ENCODE assay signal across 21 cellular contexts in the genomic region with DNA sequence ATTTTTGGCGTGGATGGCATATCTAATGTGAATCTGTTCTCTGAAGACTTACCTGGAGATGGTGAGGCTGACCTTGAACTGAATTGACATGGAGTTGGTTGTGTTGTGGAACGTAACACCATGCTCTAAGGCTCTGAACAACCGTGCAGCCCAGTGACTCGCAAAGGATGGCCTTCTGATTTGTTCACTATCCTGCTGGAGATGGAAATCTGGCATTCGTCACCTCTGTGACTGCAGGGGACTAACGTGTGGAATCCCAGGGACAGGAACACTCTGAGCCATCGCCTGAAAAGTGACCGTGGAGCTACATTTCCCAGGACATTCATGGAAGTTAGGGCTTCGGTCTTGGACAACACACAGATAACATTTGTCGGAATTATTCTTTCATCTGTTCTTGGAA.
A peak's percentile ranks its signal among the peaks of the same experiment; 100 is the strongest.
DNase-seq lines count a peak whose midpoint lies in the region; ATAC-seq, FAIRE-seq and TF ChIP-seq lines count a peak whose summit lies in the region.
"Had no signal": no experiment of that assay in that cellular context is flagged by ENCODE, and none has a peak within 500 bp of the region (broad histone marks: within the 10 kb centered on the region; RNA-seq: fewer than 3 reads in every experiment).

No MANE protein-coding gene starts in this region.

- POLR2A ChIA-PET in WTC11 (lab: Charles Lee) = no interaction called here

- H3K27ac Mint-ChIP-seq in CD14-positive monocyte (no peak overlapping the region), WTC11 (peak overlapping the region; percentile 70; the same call in 1 of the 2 replicates), endothelial cell (ENCODE audit: unreplicated experiment) (no peak overlapping the region), chondrocyte (ENCODE audit: unreplicated experiment) (no peak overlapping the region)

- H3K4me3 ChIP-seq in HAP-1 = no peak overlapping the region
- no peak overlapping the region for H3K4me3 ChIP-seq in small intestine (ENCODE audit: low read depth in 1 of 2, low read length in 2 of 2)
- H3K4me3 ChIP-seq: Peyer's patch, SJCRH30 had no signal

- H3K36me3 Mint-ChIP-seq in CD14-positive monocyte (peaks cover 82 to 84% of the 10 kb centered on the region in 2 donors), WTC11 (peaks cover 62% of the 10 kb centered on the region), endothelial cell (ENCODE audit: low read depth, unreplicated experiment) (peaks cover 25% of the 10 kb centered on the region), chondrocyte (ENCODE audit: low read depth) (peaks cover 28% of the 10 kb centered on the region)

- H3K36me3 ChIP-seq in HAP-1 (replicated peaks) = 0 out of 2 replicates have a peak, but pooled peaks cover 7% of the 10 kb centered on the region
- peaks cover 5 to 7% of the 10 kb centered on the region in 2 donors for H3K36me3 ChIP-seq in small intestine (ENCODE audit: control insufficient read depth in 2 of 2, insufficient read depth in 2 of 2, low read length in 2 of 2)

- H3K4me1 Mint-ChIP-seq in CD14-positive monocyte (peaks cover 7% of the 10 kb centered on the region), WTC11 (peaks cover 29% of the 10 kb centered on the region), endothelial cell (ENCODE audit: unreplicated experiment) (peaks cover 17% of the 10 kb centered on the region), chondrocyte (ENCODE audit: low read depth) (peaks cover 41% of the 10 kb centered on the region)

- intact Hi-C loops in CD14-positive monocyte (cut with micrococcal nuclease) = no loop called here
- intact Hi-C loops in posterior vena cava (cut with DNase I) = no loop called here

- H3K27me3 Mint-ChIP-seq in CD14-positive monocyte (ENCODE audit: low read depth in 3 of 3) (peaks cover 0 to 4% (median 0%) of the 10 kb centered on the region in 3 donors), WTC11 (ENCODE audit: low read depth) (no peaks in the 10 kb centered on the region), endothelial cell (ENCODE audit: unreplicated experiment) (peaks cover 3% of the 10 kb centered on the region), chondrocyte (ENCODE audit: low read depth) (no peaks in the 10 kb centered on the region)

- peak; percentile 18 for DNase-seq in CD14-positive monocyte (ENCODE audit: low spot score)
- DNase-seq in WTC11 (ENCODE audit: low spot score) = no peak
- no peak for DNase-seq in endothelial cell (ENCODE audit: low spot score)
- DNase-seq in posterior vena cava (ENCODE audit: low spot score) = peak; percentile 2
- no peak for DNase-seq in hypothalamus (lab: John Stamatoyannopoulos, UW)
- no peak for DNase-seq in HAP-1 (ENCODE audit: low spot score in 2 of 2)
- DNase-seq in chondrocyte (ENCODE audit: low spot score) = no peak
- DNase-seq in small intestine = no peak
- DNase-seq: DMS53, GDM1, H9, NCI-H1105, NCI-H146, NCI-H2029, NCI-H2227 treated with DMSO at 0.1 percent for 48 hours, NCI-H510A, NCI-H748 treated with DMSO at 0.1 percent for 48 hours, Peyer's patch, SJCRH30 had no signal

- H3K4me1 ChIP-seq in HAP-1 (peaks cover 10% of the 10 kb centered on the region), small intestine (ENCODE audit: control insufficient read depth in 2 of 2, insufficient read depth in 1 of 2, low read depth in 1 of 2, low read length in 1 of 2) (no peaks in the 10 kb centered on the region)
- H3K4me1 ChIP-seq: SJCRH30 had no signal

- H3K9me3 ChIP-seq in HAP-1 = no peaks in the 10 kb centered on the region
- H3K9me3 ChIP-seq in small intestine (ENCODE audit: control insufficient read depth, low read depth) = no peaks in the 10 kb centered on the region
- H3K9me3 ChIP-seq: Peyer's patch, SJCRH30 had no signal

- no peak for FAIRE-seq in small intestine (lab: Jason Lieb, UNC)
- FAIRE-seq: A204.1 had no signal

- in situ Hi-C loops in HAP-1 (cut with MboI; ENCODE audit: low sequenced_read_pairs) = no loop called here

- H3K27me3 ChIP-seq in HAP-1 (ENCODE audit: low read depth) (no peaks in the 10 kb centered on the region), small intestine (ENCODE audit: control insufficient read depth in 2 of 2, insufficient read depth in 2 of 2, low read length in 2 of 2) (no peaks in the 10 kb centered on the region)
- H3K27me3 ChIP-seq: Peyer's patch, SJCRH30 had no signal

- 93 to 94% (median 94%) methylated on average over 10 of the region's 10 CpGs for WGBS in small intestine, 3 donors

- H3K4me3 Mint-ChIP-seq in CD14-positive monocyte = no peak overlapping the region
- H3K4me3 Mint-ChIP-seq in WTC11 = no peak overlapping the region
- peak overlapping the region; percentile 52 for H3K4me3 Mint-ChIP-seq in endothelial cell (ENCODE audit: unreplicated experiment)
- H3K4me3 Mint-ChIP-seq in chondrocyte (ENCODE audit: unreplicated experiment) = no peak overlapping the region
- H3K4me3 Mint-ChIP-seq: H9 had no signal

- H3K9me3 Mint-ChIP-seq in CD14-positive monocyte = no peaks in the 10 kb centered on the region
- peaks cover 35% of the 10 kb centered on the region for H3K9me3 Mint-ChIP-seq in WTC11
- no peaks in the 10 kb centered on the region for H3K9me3 Mint-ChIP-seq in endothelial cell (ENCODE audit: unreplicated experiment)
- no peaks in the 10 kb centered on the region for H3K9me3 Mint-ChIP-seq in chondrocyte (ENCODE audit: low read depth)

- TF ChIP-seq CTCF in CD14-positive monocyte (IDR thresholded peaks at IDR 0.05) = no peak
- TF ChIP-seq CTCF in WTC11 (IDR thresholded peaks at IDR 0.05) = no peak
- TF ChIP-seq CTCF in endothelial cell (IDR thresholded peaks at IDR 0.05; ENCODE audit: unreplicated experiment) = no peak
- TF ChIP-seq CTCF in chondrocyte (IDR thresholded peaks at IDR 0.05) = no peak

- H3K27ac ChIP-seq in small intestine (ENCODE audit: low read depth in 1 of 2, low read length in 1 of 2) = no peak overlapping the region
- H3K27ac ChIP-seq: C4-2B, Peyer's patch, SJCRH30 had no signal

- CTCF ChIA-PET in WTC11 (lab: Charles Lee) = no interaction called here

- no peak for ATAC-seq in WTC11

TF ChIP-seq in WTC11, 78 proteins besides CTCF, POLR2A, EP300 and RAD21:
- TF ChIP-seq, protein P1, sequence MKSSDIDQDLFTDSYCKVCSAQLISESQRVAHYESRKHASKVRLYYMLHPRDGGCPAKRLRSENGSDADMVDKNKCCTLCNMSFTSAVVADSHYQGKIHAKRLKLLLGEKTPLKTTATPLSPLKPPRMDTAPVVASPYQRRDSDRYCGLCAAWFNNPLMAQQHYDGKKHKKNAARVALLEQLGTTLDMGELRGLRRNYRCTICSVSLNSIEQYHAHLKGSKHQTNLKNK (CRISPR knock-in tag; IDR thresholded peaks at IDR 0.05) = no peak
- TF ChIP-seq FOXP1 (CRISPR knock-in tag; IDR thresholded peaks at IDR 0.05; ENCODE audit: borderline replicate concordance) (no peak), ETV6 (CRISPR knock-in tag; IDR thresholded peaks at IDR 0.05) (no peak), TCF7 (CRISPR knock-in tag; IDR thresholded peaks at IDR 0.05; ENCODE audit: low read depth) (no peak), ELF4 (CRISPR knock-in tag; IDR thresholded peaks at IDR 0.05; ENCODE audit: low read depth) (no peak), EMX1 (CRISPR knock-in tag; IDR thresholded peaks at IDR 0.05) (no peak), PRRX2 (CRISPR knock-in tag; IDR thresholded peaks at IDR 0.05) (no peak)
- TF ChIP-seq, protein P2, sequence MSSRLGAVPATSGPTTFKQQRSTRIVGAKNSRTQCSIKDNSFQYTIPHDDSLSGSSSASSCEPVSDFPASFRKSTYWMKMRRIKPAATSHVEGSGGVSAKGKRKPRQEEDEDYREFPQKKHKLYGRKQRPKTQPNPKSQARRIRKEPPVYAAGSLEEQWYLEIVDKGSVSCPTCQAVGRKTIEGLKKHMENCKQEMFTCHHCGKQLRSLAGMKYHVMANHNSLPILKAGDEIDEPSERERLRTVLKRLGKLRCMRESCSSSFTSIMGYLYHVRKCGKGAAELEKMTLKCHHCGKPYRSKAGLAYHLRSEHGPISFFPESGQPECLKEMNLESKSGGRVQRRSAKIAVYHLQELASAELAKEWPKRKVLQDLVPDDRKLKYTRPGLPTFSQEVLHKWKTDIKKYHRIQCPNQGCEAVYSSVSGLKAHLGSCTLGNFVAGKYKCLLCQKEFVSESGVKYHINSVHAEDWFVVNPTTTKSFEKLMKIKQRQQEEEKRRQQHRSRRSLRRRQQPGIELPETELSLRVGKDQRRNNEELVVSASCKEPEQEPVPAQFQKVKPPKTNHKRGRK (CRISPR knock-in tag; IDR thresholded peaks at IDR 0.05; ENCODE audit: borderline replicate concordance) = no peak

Comparison
In these comparisons a context has a peak if more than half of its experiments do, and no peak if none do; other contexts are left out.
1. DNase-seq: peak in CD14-positive monocyte (single experiment) and posterior vena cava (single experiment); none in WTC11 (single experiment), endothelial cell (single experiment), hypothalamus (0 of 51), HAP-1 (0 of 2), chondrocyte (single experiment) and small intestine (single experiment).